Comparison of ENCODE assay signal across 11 cellular contexts in the genomic region with DNA sequence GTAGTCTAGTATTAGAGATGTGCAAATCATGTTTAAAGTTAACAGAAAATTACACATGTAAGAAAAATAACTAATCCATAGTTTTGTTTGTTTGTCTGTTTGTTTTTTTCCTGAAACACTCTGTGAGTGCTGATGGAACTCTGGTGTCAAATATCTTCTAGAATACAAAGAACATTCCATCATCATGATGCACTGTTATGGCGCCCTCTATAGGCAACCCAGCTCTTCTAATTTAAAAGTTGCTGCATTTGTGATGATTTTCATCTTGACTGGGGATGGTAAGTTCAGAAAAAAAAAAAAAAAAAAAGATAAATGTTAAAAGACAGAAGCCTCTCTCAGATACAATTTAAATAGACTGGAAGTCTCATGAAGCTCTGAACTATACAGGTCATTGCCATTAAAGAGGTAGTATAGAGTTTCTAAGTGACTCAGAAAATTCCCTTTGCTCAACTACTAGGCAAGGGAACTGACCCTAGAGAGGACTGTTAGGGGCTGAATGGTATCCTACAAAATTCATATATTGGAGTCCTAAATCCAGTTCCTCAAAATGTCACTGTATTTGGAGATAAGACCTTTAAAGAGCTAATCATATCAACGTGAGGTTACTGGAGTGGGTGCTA.
DNase-seq lines count a peak whose midpoint lies in the region; ATAC-seq, FAIRE-seq and TF ChIP-seq lines count a peak whose summit lies in the region.
"Had no signal": no experiment of that assay in that cellular context is flagged by ENCODE, and none has a peak within 500 bp of the region (broad histone marks: within the 10 kb centered on the region; RNA-seq: fewer than 3 reads in every experiment).

No MANE protein-coding gene starts in this region.

- H3K4me3 Mint-ChIP-seq in stimulated activated naive B cell treated with anti-CD40 and anti-IgM and Interleukin-4, amounts not matched to agents 10 μg/mL and 1 μg/mL and 100 μg/mL, for 72 hours, result no peak overlapping the region
- H3K4me3 Mint-ChIP-seq: activated CD4-positive, alpha-beta T cell treated with anti-CD3 and anti-CD28 coated beads, Interleukin-2, amount 10 ng/mL, durations not matched to agents 7 days and 5 days; stimulated activated memory B cell treated with anti-CD40 and anti-IgM and Interleukin-4, amounts not matched to agents 10 μg/mL and 1 μg/mL and 100 μg/mL, for 72 hours had no signal

- ATAC-seq in left lobe of liver, result peak; percentile 41
- no peak for ATAC-seq in stimulated activated naive B cell treated with anti-CD40 and anti-IgM and Interleukin-4, amounts not matched to agents 10 μg/mL and 1 μg/mL and 100 μg/mL, for 72 hours (replicated peaks)
- no peak for ATAC-seq in GM18520 (IDR thresholded peaks at IDR 0.05; ENCODE audit: unreplicated experiment)
- no peak for ATAC-seq in HG03139 (IDR thresholded peaks at IDR 0.05; ENCODE audit: unreplicated experiment)
- ATAC-seq in HG03159 (IDR thresholded peaks at IDR 0.05; ENCODE audit: unreplicated experiment), result no peak
- ATAC-seq: stimulated activated memory B cell treated with anti-CD40 and anti-IgM and Interleukin-4, amounts not matched to agents 10 μg/mL and 1 μg/mL and 100 μg/mL, for 72 hours had no signal

- TF ChIP-seq CTCF in D721Med (IDR thresholded peaks at IDR 0.05; ENCODE audit: insufficient read depth, missing control alignments) (peak; percentile 34), KMS-11 (conservative IDR thresholded peaks at IDR 0.05; ENCODE audit: low read depth, low read length) (peak; percentile 54), brain microvascular endothelial cell (IDR thresholded peaks at IDR 0.05; ENCODE audit: low read depth, low read length, missing control alignments) (peak; percentile 43)

- no peak for FAIRE-seq in D721Med (lab: Jason Lieb, UNC)

- H3K36me3 Mint-ChIP-seq in stimulated activated naive B cell treated with anti-CD40 and anti-IgM and Interleukin-4, amounts not matched to agents 10 μg/mL and 1 μg/mL and 100 μg/mL, for 72 hours, result no peaks in the 10 kb centered on the region
- H3K36me3 Mint-ChIP-seq: stimulated activated memory B cell treated with anti-CD40 and anti-IgM and Interleukin-4, amounts not matched to agents 10 μg/mL and 1 μg/mL and 100 μg/mL, for 72 hours had no signal

- H3K36me3 ChIP-seq in KMS-11 (ENCODE audit: insufficient read depth) (no peaks in the 10 kb centered on the region), brain microvascular endothelial cell (replicated peaks) (no peaks in the 10 kb centered on the region)

- H3K9me3 Mint-ChIP-seq in stimulated activated naive B cell treated with anti-CD40 and anti-IgM and Interleukin-4, amounts not matched to agents 10 μg/mL and 1 μg/mL and 100 μg/mL, for 72 hours, result peaks cover 0 to 2% of the 10 kb centered on the region in 2 donors

- no peaks in the 10 kb centered on the region for H4K20me1 ChIP-seq in KMS-11 (ENCODE audit: insufficient read depth)

- in situ Hi-C loops in brain microvascular endothelial cell (cut with HindIII; ENCODE audit: low pct_ligation_motif_present, low sequenced_read_pairs), result no loop called here

- no peak overlapping the region for H3K9ac ChIP-seq in KMS-11

- H2AFZ ChIP-seq in KMS-11 (ENCODE audit: low read depth), result no peak overlapping the region

- H3K4me3 ChIP-seq in KMS-11 (IDR thresholded peaks at IDR 0.05; ENCODE audit: insufficient read depth, low read depth, low read length) (no peak overlapping the region), brain microvascular endothelial cell (ENCODE audit: low read depth, low read length) (no peak overlapping the region)

- H3K27ac ChIP-seq in KMS-11, result no peak overlapping the region
- H3K27ac ChIP-seq in brain microvascular endothelial cell, result no peak overlapping the region

- no peaks in the 10 kb centered on the region for H3K27me3 ChIP-seq in KMS-11 (ENCODE audit: insufficient read depth, low read depth)
- no peaks in the 10 kb centered on the region for H3K27me3 ChIP-seq in brain microvascular endothelial cell (replicated peaks)

- no peaks in the 10 kb centered on the region for H3K4me1 Mint-ChIP-seq in stimulated activated naive B cell treated with anti-CD40 and anti-IgM and Interleukin-4, amounts not matched to agents 10 μg/mL and 1 μg/mL and 100 μg/mL, for 72 hours
- H3K4me1 Mint-ChIP-seq: activated CD4-positive, alpha-beta T cell treated with anti-CD3 and anti-CD28 coated beads, Interleukin-2, amount 10 ng/mL, durations not matched to agents 7 days and 5 days; stimulated activated memory B cell treated with anti-CD40 and anti-IgM and Interleukin-4, amounts not matched to agents 10 μg/mL and 1 μg/mL and 100 μg/mL, for 72 hours had no signal

- DNase-seq in D721Med (ENCODE audit: insufficient read length, low spot score), result no peak
- peak; percentile 43 for DNase-seq in brain microvascular endothelial cell
- DNase-seq in left lobe of liver (ENCODE audit: low spot score), result no peak
- DNase-seq in stimulated activated naive B cell treated with anti-CD40 and anti-IgM and Interleukin-4, amounts not matched to agents 10 μg/mL and 1 μg/mL and 100 μg/mL, for 72 hours, result no peak
- DNase-seq: activated CD4-positive, alpha-beta T cell treated with anti-CD3 and anti-CD28 coated beads, Interleukin-2, amount 10 ng/mL, durations not matched to agents 7 days and 5 days; effector CD8-positive, alpha-beta T cell had no signal

- no peak overlapping the region for H3K4me2 ChIP-seq in KMS-11

- no peak overlapping the region for H3K27ac Mint-ChIP-seq in stimulated activated naive B cell treated with anti-CD40 and anti-IgM and Interleukin-4, amounts not matched to agents 10 μg/mL and 1 μg/mL and 100 μg/mL, for 72 hours
- H3K27ac Mint-ChIP-seq: activated CD4-positive, alpha-beta T cell treated with anti-CD3 and anti-CD28 coated beads, Interleukin-2, amount 10 ng/mL, durations not matched to agents 7 days and 5 days; stimulated activated memory B cell treated with anti-CD40 and anti-IgM and Interleukin-4, amounts not matched to agents 10 μg/mL and 1 μg/mL and 100 μg/mL, for 72 hours had no signal

- peaks cover 24% of the 10 kb centered on the region for H3K4me1 ChIP-seq in KMS-11 (ENCODE audit: low read depth, poor library complexity, severe bottlenecking)

- H3K79me2 ChIP-seq in KMS-11 (ENCODE audit: insufficient read depth, low read depth), result no peaks in the 10 kb centered on the region

- no peaks in the 10 kb centered on the region for H3K27me3 Mint-ChIP-seq in stimulated activated naive B cell treated with anti-CD40 and anti-IgM and Interleukin-4, amounts not matched to agents 10 μg/mL and 1 μg/mL and 100 μg/mL, for 72 hours
- H3K27me3 Mint-ChIP-seq: activated CD4-positive, alpha-beta T cell treated with anti-CD3 and anti-CD28 coated beads, Interleukin-2, amount 10 ng/mL, durations not matched to agents 7 days and 5 days; stimulated activated memory B cell treated with anti-CD40 and anti-IgM and Interleukin-4, amounts not matched to agents 10 μg/mL and 1 μg/mL and 100 μg/mL, for 72 hours had no signal
